Comparison of ENCODE assay signal across 8 cellular contexts in the genomic region with DNA sequence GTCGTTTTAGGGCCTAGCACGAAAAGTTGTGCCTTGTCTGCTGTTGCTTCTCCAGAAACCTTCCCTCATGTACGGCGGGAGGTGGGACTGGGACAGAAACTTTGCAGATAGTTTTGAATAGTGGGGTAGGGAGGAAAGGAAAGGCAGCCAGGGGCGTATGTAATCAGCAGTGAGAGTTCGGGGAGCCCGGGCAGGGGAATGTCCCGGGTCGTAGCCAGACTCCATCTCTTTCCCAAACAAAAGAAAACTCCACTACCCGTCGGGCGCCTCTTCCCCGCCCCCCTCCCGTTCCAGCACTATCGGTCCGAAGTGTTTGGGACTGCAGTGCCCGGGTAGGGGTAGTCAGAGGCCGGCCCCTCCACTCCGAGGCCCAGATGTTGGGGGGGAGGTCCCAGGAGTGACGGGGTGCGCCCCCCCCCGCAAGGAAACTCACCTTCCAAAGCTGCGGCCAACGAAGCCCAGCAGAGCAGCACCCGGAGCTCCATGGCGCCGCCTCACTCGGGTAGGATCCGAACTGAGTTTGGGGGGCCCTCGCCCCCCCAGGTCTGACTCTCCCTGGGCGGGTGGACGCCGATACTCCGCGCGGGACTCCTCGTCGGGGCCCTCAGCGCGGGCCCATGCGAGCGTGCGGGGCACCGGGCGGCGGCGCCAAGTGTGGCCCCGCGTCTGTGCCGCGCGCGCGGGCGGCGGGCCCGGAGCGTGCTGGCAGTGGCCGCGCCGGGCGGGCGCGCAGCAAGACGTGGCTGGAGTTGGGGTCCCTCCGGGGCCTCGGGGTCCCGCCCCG. TPM values are rescaled to one million over a fixed set of nuclear protein-coding genes. Genes with fewer than 3 reads are reported as not detected.
DNase-seq lines count a peak whose midpoint lies in the region; ATAC-seq and TF ChIP-seq lines count a peak whose summit lies in the region.

No MANE protein-coding gene starts in this region.

- no peak for TF ChIP-seq EP300 in Ishikawa (IDR thresholded peaks at IDR 0.05; ENCODE audit: borderline replicate concordance)

- no peaks in the 10 kb centered on the region for H3K9me3 ChIP-seq in AG04450 (ENCODE audit: control insufficient read depth, insufficient read depth, low read length)
- no peaks in the 10 kb centered on the region for H3K9me3 ChIP-seq in mononuclear cell (ENCODE audit: low read depth, low read length)

- H3K4me1 ChIP-seq in mononuclear cell (ENCODE audit: insufficient read depth, low read length) = peaks cover 31% of the 10 kb centered on the region

- intact Hi-C loops in dendritic cell treated with granulocyte-macrophage colony-stimulating factor and Interleukin-4, amounts not matched to agents 40 ng/mL and 50 ng/mL, for 4 days (cut with micrococcal nuclease) = no loop called here

- H3K4me3 ChIP-seq in AG04450 (ENCODE audit: low read depth, low read length) (peak overlapping the region; percentile 78), mononuclear cell (ENCODE audit: low read length) (peak overlapping the region; percentile 16)

- no peak overlapping the region for H3K27ac Mint-ChIP-seq in dendritic cell treated with granulocyte-macrophage colony-stimulating factor and Interleukin-4, amounts not matched to agents 40 ng/mL and 50 ng/mL, for 4 days

- no peak overlapping the region for H3K27ac ChIP-seq in AG04450 (ENCODE audit: low read depth, low read length)

- CTCF ChIA-PET in AG04450 (lab: Charles Lee) = interaction anchor here (0.6 to 2.8 kb wide), 14 partner anchors 11 to 295 kb away, joined by 3 to 21 read pairs (median 5); a partner anchor contains a TSS

- H3K9me3 Mint-ChIP-seq in dendritic cell treated with granulocyte-macrophage colony-stimulating factor and Interleukin-4, amounts not matched to agents 40 ng/mL and 50 ng/mL, for 4 days = no peaks in the 10 kb centered on the region

- POLR2A ChIA-PET in AG04450 (lab: Yijun Ruan, JAX) = interaction anchor here (0.6 to 2.7 kb wide), 7 partner anchors 23 to 134 kb away, joined by 3 to 12 read pairs (median 6); a partner anchor contains a TSS

- TF ChIP-seq RAD21 in Ishikawa (IDR thresholded peaks at IDR 0.05; ENCODE audit: low read depth) = no peak

- peaks cover 76% of the 10 kb centered on the region for H3K27me3 Mint-ChIP-seq in dendritic cell treated with granulocyte-macrophage colony-stimulating factor and Interleukin-4, amounts not matched to agents 40 ng/mL and 50 ng/mL, for 4 days

- peaks cover 25% of the 10 kb centered on the region for H3K4me1 Mint-ChIP-seq in dendritic cell treated with granulocyte-macrophage colony-stimulating factor and Interleukin-4, amounts not matched to agents 40 ng/mL and 50 ng/mL, for 4 days (ENCODE audit: low read depth)

- peak overlapping the region; percentile 61 for H3K4me3 Mint-ChIP-seq in dendritic cell treated with granulocyte-macrophage colony-stimulating factor and Interleukin-4, amounts not matched to agents 40 ng/mL and 50 ng/mL, for 4 days

- no peak for ATAC-seq in HG02884 (IDR thresholded peaks at IDR 0.05; ENCODE audit: unreplicated experiment)

- no peaks in the 10 kb centered on the region for H3K36me3 Mint-ChIP-seq in dendritic cell treated with granulocyte-macrophage colony-stimulating factor and Interleukin-4, amounts not matched to agents 40 ng/mL and 50 ng/mL, for 4 days (ENCODE audit: low read depth)

- H3K27me3 ChIP-seq in AG04450 (ENCODE audit: control insufficient read depth, insufficient read depth, low read length) (no peaks in the 10 kb centered on the region), mononuclear cell (ENCODE audit: insufficient read depth, low read length) (peaks cover 29% of the 10 kb centered on the region)

- no peak for TF ChIP-seq CTCF in AG04450 (IDR thresholded peaks at IDR 0.05; ENCODE audit: low read depth, low read length)

- DNase-seq in AG04450 (ENCODE audit: low read depth, low spot score) (no peak), occipital lobe (lab: John Stamatoyannopoulos, UW) (no peak), A172 (ENCODE audit: low spot score) (no peak), inferior parietal cortex (ENCODE audit: extremely low spot score) (no peak)

TF ChIP-seq in Ishikawa, 13 proteins besides CTCF, POLR2A, EP300 and RAD21:
- TF ChIP-seq, protein P1, sequence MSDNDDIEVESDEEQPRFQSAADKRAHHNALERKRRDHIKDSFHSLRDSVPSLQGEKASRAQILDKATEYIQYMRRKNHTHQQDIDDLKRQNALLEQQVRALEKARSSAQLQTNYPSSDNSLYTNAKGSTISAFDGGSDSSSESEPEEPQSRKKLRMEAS (IDR thresholded peaks at IDR 0.05) = 0 out of 2 replicates have a peak, but pooled peaks have one; percentile 12
- TF ChIP-seq YY1 (IDR thresholded peaks at IDR 0.05; ENCODE audit: low read depth) = no peak

RNA-seq across cellular contexts. Expression of a gene that starts 0.6 kb away (rescaled TPM):
- polyA plus RNA-seq in AG04450 (2011; rRNA removed) = 43.8 and 46.5 TPM in 2 replicates
- polyA minus RNA-seq in AG04450 (2011; rRNA and poly(A)+ RNA removed) = 85.2 and 108 TPM in 2 replicates
- total RNA-seq in mononuclear cell (4.1 TPM), occipital lobe (8.4 TPM)
- 46.0 and 65.3 TPM in 2 replicates for total RNA-seq in A172 (2014; rRNA removed; shearing (Covaris generic))

RNA-seq across cellular contexts. Expression of a gene that starts 25.8 kb away (rescaled TPM):
- polyA plus RNA-seq in AG04450 (2011; rRNA removed) = 10.8 and 11.2 TPM in 2 replicates
- 16.0 and 17.3 TPM in 2 replicates for polyA minus RNA-seq in AG04450 (2011; rRNA and poly(A)+ RNA removed)
- total RNA-seq in mononuclear cell (22.6 TPM), occipital lobe (30.1 TPM)
- total RNA-seq in A172 (2014; rRNA removed; shearing (Covaris generic)) = 9.6 and 12.4 TPM in 2 replicates

RNA-seq across cellular contexts. Expression of a gene that starts 40.4 kb away (rescaled TPM):
- 65.9 and 67.3 TPM in 2 replicates for polyA plus RNA-seq in AG04450 (2011; rRNA removed)
- 39.1 and 45.8 TPM in 2 replicates for polyA minus RNA-seq in AG04450 (2011; rRNA and poly(A)+ RNA removed)
- total RNA-seq in mononuclear cell (2.2 TPM), occipital lobe (5.8 TPM)
- 157 and 180 TPM in 2 replicates for total RNA-seq in A172 (2014; rRNA removed; shearing (Covaris generic))

RNA-seq across cellular contexts. Expression of a gene that starts 48.2 kb away (rescaled TPM):
- polyA plus RNA-seq in AG04450 (2011; rRNA removed) = 42.4 and 51.8 TPM in 2 replicates
- polyA minus RNA-seq in AG04450 (2011; rRNA and poly(A)+ RNA removed) = 56.1 and 67.0 TPM in 2 replicates
- 51.4 TPM for total RNA-seq in mononuclear cell
- 29.5 TPM for total RNA-seq in occipital lobe
- 78.3 and 86.7 TPM in 2 replicates for total RNA-seq in A172 (2014; rRNA removed; shearing (Covaris generic))

Comparison
In these comparisons a context has a peak if more than half of its experiments do, and no peak if none do; other contexts are left out.
1. RNA of a gene that starts 40.4 kb away (total RNA-seq): 157 to 180 TPM in A172; 5.8 TPM in occipital lobe (single experiment) and 2.2 TPM in mononuclear cell (single experiment); every median in the first group is over 10 times any median in the second.